In genomic region chr21:26495283-26495849, GRCh38 we compare ENCODE assay signal across 16 cellular contexts.
"Had no signal": no experiment of that assay in that cellular context is flagged by ENCODE, and none has a peak within 500 bp of the region (broad histone marks: within the 10 kb centered on the region; RNA-seq: fewer than 3 reads in every experiment).

No MANE protein-coding gene starts in this region.

- H3K4me3 ChIP-seq: adrenal gland, dorsolateral prefrontal cortex, lower lobe of right lung had no signal

- H3K27me3 ChIP-seq: adrenal gland, dorsolateral prefrontal cortex had no signal

- H3K9me3 ChIP-seq: adrenal gland, lower lobe of right lung had no signal

- H3K27ac ChIP-seq: adrenal gland, dorsolateral prefrontal cortex, lower lobe of right lung had no signal

- FAIRE-seq: frontal cortex, small intestine had no signal

- H3K36me3 ChIP-seq: adrenal gland, lower lobe of right lung had no signal

- DNase-seq: activated CD4-positive, alpha-beta T cell treated with anti-CD3 and anti-CD28 coated beads for 36 hours; activated CD8-positive, alpha-beta memory T cell treated with anti-CD3 and anti-CD28 coated beads, Interleukin-2, amount 50 U/mL, for 4 hours; activated CD8-positive, alpha-beta T cell treated with anti-CD3 and anti-CD28 coated beads for 36 hours; activated effector memory CD4-positive, alpha-beta T cell treated with anti-CD3 and anti-CD28 coated beads, Interleukin-2, amount 50 U/mL, for 16 hours; activated T-cell treated with anti-CD3 and anti-CD28 coated beads, Interleukin-2, amount 50 U/mL, for 48 hours; adrenal gland; dorsolateral prefrontal cortex; endodermal cell; head of caudate nucleus; left cardiac atrium; lower lobe of right lung; nucleus accumbens; right cardiac atrium; small intestine; T1000 had no signal

- H3K4me1 ChIP-seq: adrenal gland, lower lobe of right lung had no signal

- ATAC-seq: activated CD4-positive, alpha-beta T cell treated with anti-CD3 and anti-CD28 coated beads for 36 hours; activated CD8-positive, alpha-beta T cell treated with anti-CD3 and anti-CD28 coated beads for 36 hours; left cardiac atrium; lower lobe of right lung; right cardiac atrium had no signal
